Comparison of ENCODE assay signal across 24 cellular contexts in genomic region chr16:23573822-23574221, GRCh38.
"Had no signal": no experiment of that assay in that cellular context is flagged by ENCODE, and none has a peak within 500 bp of the region (broad histone marks: within the 10 kb centered on the region; RNA-seq: fewer than 3 reads in every experiment).

No MANE protein-coding gene starts in this region.

- H3K4me1 ChIP-seq: thyroid gland, transverse colon had no signal

- H3K27ac ChIP-seq: heart left ventricle, left ventricle myocardium inferior, ovary, skin epidermis, stomach, testis, thyroid gland, transverse colon, upper lobe of right lung had no signal

- H3K9me3 ChIP-seq: heart left ventricle, left ventricle myocardium inferior, ovary, stomach, testis, thyroid gland, transverse colon, upper lobe of right lung had no signal

- H3K27me3 ChIP-seq: heart left ventricle, ovary, stomach, testis, thyroid gland, transverse colon, upper lobe of right lung had no signal

- DNase-seq: heart left ventricle; hypothalamus; immature natural killer cell; left ventricle myocardium inferior; mesendoderm; naive thymus-derived CD4-positive, alpha-beta T cell; ovary; right cardiac atrium; stimulated activated CD4-positive, alpha-beta T cell treated with anti-CD3 and anti-CD28 coated beads, Interleukin-12 subunit alpha, Interleukin-12 subunit beta, amount 100 ng/mL, for 4 hours; stimulated activated CD4-positive, alpha-beta T cell treated with anti-CD3 and anti-CD28 coated beads, Interleukin-15, amount 100 ng/mL, for 24 hours; stimulated activated CD4-positive, alpha-beta T cell treated with anti-CD3 and anti-CD28 coated beads, Interleukin-2, amount 100 ng/mL, for 24 hours; stimulated activated CD4-positive, alpha-beta T cell treated with anti-CD3 and anti-CD28 coated beads, Interleukin-4, amount 100 ng/mL, for 4 hours; stimulated activated CD8-positive, alpha-beta memory T cell treated with anti-CD3 and anti-CD28 coated beads, Interleukin-4, amount 100 ng/mL, for 48 hours; stimulated activated naive B cell treated with anti-CD40 and anti-IgM and Interleukin-4, amounts not matched to agents 10 μg/mL and 1 μg/mL and 100 μg/mL, for 72 hours; stimulated activated naive CD8-positive, alpha-beta T cell treated with anti-CD3 and anti-CD28 coated beads, Interleukin-15, Interleukin-2, amounts not matched to agents 100 U/mL and 50 U/mL, for 24 hours; stomach; testis; thyroid gland; transverse colon; upper lobe of right lung had no signal

- H3K4me3 ChIP-seq: heart left ventricle, left ventricle myocardium inferior, lung, ovary, skin epidermis, stomach, testis, thyroid gland, transverse colon, upper lobe of right lung had no signal

- H3K36me3 ChIP-seq: ovary had no signal

- ATAC-seq: heart left ventricle; naive thymus-derived CD4-positive, alpha-beta T cell; natural killer cell treated with Interleukin-12 subunit alpha and Interleukin-12 subunit beta and Interleukin-15 and Interleukin-18, amount 100 ng/mL, for 72 hours; right cardiac atrium; sciatic nerve; stimulated activated naive B cell treated with anti-CD40 and anti-IgM and Interleukin-4, amounts not matched to agents 10 μg/mL and 1 μg/mL and 100 μg/mL, for 72 hours; stimulated activated naive CD8-positive, alpha-beta T cell treated with anti-CD3 and anti-CD28 coated beads, Interleukin-15, Interleukin-2, amounts not matched to agents 100 U/mL and 50 U/mL, for 24 hours; upper lobe of right lung had no signal
